Comparison of ENCODE assay signal across 11 cellular contexts in the genomic region with DNA sequence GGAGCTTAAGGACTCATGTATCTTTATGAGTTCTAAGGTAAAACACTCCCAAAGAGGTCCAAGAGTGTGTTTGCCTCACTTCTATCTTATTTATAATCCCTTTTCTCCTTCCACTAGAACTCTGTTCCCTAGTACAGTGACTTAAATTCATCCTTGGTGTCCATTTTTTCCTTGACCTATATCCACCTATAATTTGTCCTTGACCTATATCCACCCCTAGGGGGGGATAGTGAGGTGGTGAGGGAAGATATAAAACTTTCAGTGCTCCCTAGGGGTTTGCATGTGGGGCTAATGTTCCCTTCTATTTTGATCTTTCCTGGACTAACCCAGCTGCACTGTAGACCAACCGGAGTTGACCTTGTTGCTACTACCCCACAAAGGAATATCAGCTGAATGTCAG.
DNase-seq lines count a peak whose midpoint lies in the region; ATAC-seq and TF ChIP-seq lines count a peak whose summit lies in the region.
"Had no signal": no experiment of that assay in that cellular context is flagged by ENCODE, and none has a peak within 500 bp of the region (broad histone marks: within the 10 kb centered on the region; RNA-seq: fewer than 3 reads in every experiment).

No MANE protein-coding gene starts in this region.

- DNase-seq in AG09309 (ENCODE audit: low read depth): no peak
- peak; percentile 15 for DNase-seq in germinal center (ENCODE audit: low spot score)
- no peak for DNase-seq in activated effector memory CD4-positive, alpha-beta T cell treated with anti-CD3 and anti-CD28 coated beads, Interleukin-2, amount 50 U/mL, for 16 hours
- no peak for DNase-seq in pons (ENCODE audit: low spot score)
- DNase-seq in upper lobe of left lung: no peak
- DNase-seq in NCI-H2227 (lab: John Stamatoyannopoulos, UW; ENCODE audit: unreplicated experiment): no peak
- DNase-seq: heart right ventricle; NCI-H1092 treated with DMSO at 0.1 percent for 48 hours; stimulated activated CD4-positive, alpha-beta T cell treated with anti-CD3 and anti-CD28 coated beads, Interleukin-2, amount 100 ng/mL, for 24 hours had no signal

- no peaks in the 10 kb centered on the region for H3K9me2 ChIP-seq in OCI-LY1 (ENCODE audit: low read depth, low read length)

- no peak overlapping the region for H3K9ac ChIP-seq in OCI-LY1 (ENCODE audit: low read length)

- H3K9me3 ChIP-seq in OCI-LY1 (ENCODE audit: low read length) (no peaks in the 10 kb centered on the region), upper lobe of left lung (no peaks in the 10 kb centered on the region)
- H3K9me3 ChIP-seq: heart right ventricle had no signal

- no peak overlapping the region for H3K4me2 ChIP-seq in OCI-LY1 (ENCODE audit: low read length)

- TF ChIP-seq EP300 in upper lobe of left lung (IDR thresholded peaks at IDR 0.05): no peak

- TF ChIP-seq POLR2A in upper lobe of left lung (IDR thresholded peaks at IDR 0.05): no peak

- H3K36me3 ChIP-seq in OCI-LY1 (ENCODE audit: insufficient read depth, low read length): no peaks in the 10 kb centered on the region
- no peaks in the 10 kb centered on the region for H3K36me3 ChIP-seq in upper lobe of left lung
- H3K36me3 ChIP-seq: heart right ventricle had no signal

- no peak overlapping the region for H3K4me3 ChIP-seq in AG09309 (ENCODE audit: control insufficient read depth, low read depth, low read length)
- no peak overlapping the region for H3K4me3 ChIP-seq in OCI-LY1 (ENCODE audit: low read depth, low read length, poor library complexity, severe bottlenecking)
- H3K4me3 ChIP-seq in upper lobe of left lung: no peak overlapping the region
- H3K4me3 ChIP-seq: heart right ventricle had no signal

- no peaks in the 10 kb centered on the region for H3K79me2 ChIP-seq in OCI-LY1 (ENCODE audit: insufficient read depth, low read length)

- H4K20me1 ChIP-seq in OCI-LY1 (ENCODE audit: insufficient read depth, low read length): no peaks in the 10 kb centered on the region

- H2AFZ ChIP-seq in OCI-LY1 (ENCODE audit: low read length): no peak overlapping the region

- TF ChIP-seq CTCF in AG09309 (IDR thresholded peaks at IDR 0.05; ENCODE audit: control insufficient read depth, insufficient read depth, low read depth, low read length, missing control alignments) (peak; percentile 30), OCI-LY1 (IDR thresholded peaks at IDR 0.05; ENCODE audit: low read length) (peak; percentile 65), upper lobe of left lung (IDR thresholded peaks at IDR 0.05) (peak in 3 of 6 experiments; percentile 13 to 20 (median 20))

- ATAC-seq in GM18870 (IDR thresholded peaks at IDR 0.05; ENCODE audit: unreplicated experiment) (peak; percentile 46), upper lobe of left lung (ENCODE audit: low FRiP score in 2 of 2) (no peak)
- ATAC-seq: heart right ventricle had no signal

- H3K27ac ChIP-seq in OCI-LY1 (ENCODE audit: low read depth, low read length, poor library complexity, severe bottlenecking) (no peak overlapping the region), upper lobe of left lung (no peak overlapping the region)
- H3K27ac ChIP-seq: heart right ventricle had no signal

- 90 to 95% methylated on average over 1 of the region's 1 CpG for WGBS in upper lobe of left lung, 2 donors

- H3K27me3 ChIP-seq in OCI-LY1 (ENCODE audit: insufficient read depth, low read length) (no peaks in the 10 kb centered on the region), upper lobe of left lung (no peaks in the 10 kb centered on the region)
- H3K27me3 ChIP-seq: heart right ventricle had no signal

- H3F3A ChIP-seq in OCI-LY1 (ENCODE audit: insufficient read depth, low read length): no peaks in the 10 kb centered on the region

- H3K4me1 ChIP-seq in OCI-LY1 (ENCODE audit: insufficient read depth, low read length, severe bottlenecking) (no peaks in the 10 kb centered on the region), upper lobe of left lung (no peaks in the 10 kb centered on the region)
